In genomic region chr5:8184455-8185063, GRCh38 we compare ENCODE assay signal across 8 cellular contexts.
DNase-seq lines count a peak whose midpoint lies in the region; ATAC-seq and TF ChIP-seq lines count a peak whose summit lies in the region.

No MANE protein-coding gene starts in this region.

- WGBS in spleen, 5 donors, result 32 to 36% (median 34%) methylated on average over 5 of the region's 5 CpGs

- DNase-seq in activated T-cell treated with anti-CD3 and anti-CD28 coated beads for 24 hours (ENCODE audit: low read depth) (peak; percentile 1), activated T-cell treated with anti-CD3 and anti-CD28 coated beads for 4 hours (no peak), HuH-7 (ENCODE audit: low spot score) (peak; percentile 23), T-helper 17 cell (peak in 1 of 3 donors; percentile 16), fibroblast of pulmonary artery (ENCODE audit: low read depth) (peak; percentile 19), spleen (no peak), cerebellar nuclear complex (lab: John Stamatoyannopoulos, UW) (no peak)

- no peaks in the 10 kb centered on the region for H3K4me1 ChIP-seq in spleen

- ATAC-seq in GM21619 (IDR thresholded peaks at IDR 0.05; ENCODE audit: unreplicated experiment) (peak; percentile 93), T-helper 17 cell (peak; percentile 48)

- H3K36me3 Mint-ChIP-seq in T-helper 17 cell (ENCODE audit: low read depth), result no peaks in the 10 kb centered on the region

- no peak overlapping the region for H3K4me3 Mint-ChIP-seq in T-helper 17 cell

- TF ChIP-seq CTCF in fibroblast of pulmonary artery (IDR thresholded peaks at IDR 0.05; ENCODE audit: low read length, missing control alignments) (peak; percentile 72), spleen (IDR thresholded peaks at IDR 0.05 in 8 of 11, conservative IDR thresholded peaks at IDR 0.05 in 3 of 11) (peak in 10 of 11 experiments; percentile 32 to 75 (median 60))

- H3K27ac ChIP-seq in spleen, result no peak overlapping the region

- no peaks in the 10 kb centered on the region for H3K27me3 ChIP-seq in spleen (replicated peaks in 1 of 7)

- no peaks in the 10 kb centered on the region for H3K4me1 Mint-ChIP-seq in T-helper 17 cell

- intact Hi-C loops in spleen (cut with DNase I; ENCODE audit: low total_unique reads), result no loop called here

- H3K27me3 Mint-ChIP-seq in T-helper 17 cell, result no peaks in the 10 kb centered on the region

- no peak for TF ChIP-seq POLR2A in spleen (IDR thresholded peaks at IDR 0.05)

- no peaks in the 10 kb centered on the region for H3K36me3 ChIP-seq in spleen

- H3K27ac Mint-ChIP-seq in T-helper 17 cell, result no peak overlapping the region

- H3K9me3 ChIP-seq in T-helper 17 cell (ENCODE audit: control insufficient read depth, low read length, poor library complexity, severe bottlenecking) (no peaks in the 10 kb centered on the region), spleen (peaks cover 0 to 1% (median 0%) of the 10 kb centered on the region in 8 donors)

- H3K4me3 ChIP-seq in fibroblast of pulmonary artery (replicated peaks; ENCODE audit: low read depth, low read length) (no peak overlapping the region), spleen (no peak overlapping the region)

Comparison
In these comparisons a context has a peak if more than half of its experiments do, and no peak if none do; other contexts are left out.
1. DNase-seq: peak in activated T-cell treated with anti-CD3 and anti-CD28 coated beads for 24 hours (single experiment), HuH-7 (single experiment) and fibroblast of pulmonary artery (single experiment); none in activated T-cell treated with anti-CD3 and anti-CD28 coated beads for 4 hours (single experiment), spleen (single experiment) and cerebellar nuclear complex (0 of 2).